In the genomic region with DNA sequence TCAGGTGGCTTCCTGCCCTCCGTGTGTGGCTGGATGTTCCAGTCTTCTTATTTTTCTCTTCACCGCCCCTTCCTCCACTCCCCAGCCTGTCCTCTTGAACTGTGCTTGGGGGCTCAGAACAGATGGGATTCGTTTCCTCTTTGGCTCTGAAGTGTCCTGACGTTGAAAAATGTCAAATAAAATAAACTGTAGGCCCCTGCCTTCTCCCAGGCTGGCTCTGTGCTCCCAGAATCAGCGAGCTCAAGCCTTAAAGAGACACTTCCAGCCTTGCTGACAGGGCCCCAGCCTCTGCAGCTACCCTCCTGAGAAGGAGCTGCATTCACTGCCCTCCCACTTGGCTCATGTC, we compare ENCODE assay signal across 1 cellular context.
TF ChIP-seq lines count a peak whose summit lies in the region.

No MANE protein-coding gene starts in this region.

TF ChIP-seq in GM23338, 12 proteins besides CTCF, POLR2A, EP300 and RAD21 (continued from another document):
- TF ChIP-seq, protein P1, sequence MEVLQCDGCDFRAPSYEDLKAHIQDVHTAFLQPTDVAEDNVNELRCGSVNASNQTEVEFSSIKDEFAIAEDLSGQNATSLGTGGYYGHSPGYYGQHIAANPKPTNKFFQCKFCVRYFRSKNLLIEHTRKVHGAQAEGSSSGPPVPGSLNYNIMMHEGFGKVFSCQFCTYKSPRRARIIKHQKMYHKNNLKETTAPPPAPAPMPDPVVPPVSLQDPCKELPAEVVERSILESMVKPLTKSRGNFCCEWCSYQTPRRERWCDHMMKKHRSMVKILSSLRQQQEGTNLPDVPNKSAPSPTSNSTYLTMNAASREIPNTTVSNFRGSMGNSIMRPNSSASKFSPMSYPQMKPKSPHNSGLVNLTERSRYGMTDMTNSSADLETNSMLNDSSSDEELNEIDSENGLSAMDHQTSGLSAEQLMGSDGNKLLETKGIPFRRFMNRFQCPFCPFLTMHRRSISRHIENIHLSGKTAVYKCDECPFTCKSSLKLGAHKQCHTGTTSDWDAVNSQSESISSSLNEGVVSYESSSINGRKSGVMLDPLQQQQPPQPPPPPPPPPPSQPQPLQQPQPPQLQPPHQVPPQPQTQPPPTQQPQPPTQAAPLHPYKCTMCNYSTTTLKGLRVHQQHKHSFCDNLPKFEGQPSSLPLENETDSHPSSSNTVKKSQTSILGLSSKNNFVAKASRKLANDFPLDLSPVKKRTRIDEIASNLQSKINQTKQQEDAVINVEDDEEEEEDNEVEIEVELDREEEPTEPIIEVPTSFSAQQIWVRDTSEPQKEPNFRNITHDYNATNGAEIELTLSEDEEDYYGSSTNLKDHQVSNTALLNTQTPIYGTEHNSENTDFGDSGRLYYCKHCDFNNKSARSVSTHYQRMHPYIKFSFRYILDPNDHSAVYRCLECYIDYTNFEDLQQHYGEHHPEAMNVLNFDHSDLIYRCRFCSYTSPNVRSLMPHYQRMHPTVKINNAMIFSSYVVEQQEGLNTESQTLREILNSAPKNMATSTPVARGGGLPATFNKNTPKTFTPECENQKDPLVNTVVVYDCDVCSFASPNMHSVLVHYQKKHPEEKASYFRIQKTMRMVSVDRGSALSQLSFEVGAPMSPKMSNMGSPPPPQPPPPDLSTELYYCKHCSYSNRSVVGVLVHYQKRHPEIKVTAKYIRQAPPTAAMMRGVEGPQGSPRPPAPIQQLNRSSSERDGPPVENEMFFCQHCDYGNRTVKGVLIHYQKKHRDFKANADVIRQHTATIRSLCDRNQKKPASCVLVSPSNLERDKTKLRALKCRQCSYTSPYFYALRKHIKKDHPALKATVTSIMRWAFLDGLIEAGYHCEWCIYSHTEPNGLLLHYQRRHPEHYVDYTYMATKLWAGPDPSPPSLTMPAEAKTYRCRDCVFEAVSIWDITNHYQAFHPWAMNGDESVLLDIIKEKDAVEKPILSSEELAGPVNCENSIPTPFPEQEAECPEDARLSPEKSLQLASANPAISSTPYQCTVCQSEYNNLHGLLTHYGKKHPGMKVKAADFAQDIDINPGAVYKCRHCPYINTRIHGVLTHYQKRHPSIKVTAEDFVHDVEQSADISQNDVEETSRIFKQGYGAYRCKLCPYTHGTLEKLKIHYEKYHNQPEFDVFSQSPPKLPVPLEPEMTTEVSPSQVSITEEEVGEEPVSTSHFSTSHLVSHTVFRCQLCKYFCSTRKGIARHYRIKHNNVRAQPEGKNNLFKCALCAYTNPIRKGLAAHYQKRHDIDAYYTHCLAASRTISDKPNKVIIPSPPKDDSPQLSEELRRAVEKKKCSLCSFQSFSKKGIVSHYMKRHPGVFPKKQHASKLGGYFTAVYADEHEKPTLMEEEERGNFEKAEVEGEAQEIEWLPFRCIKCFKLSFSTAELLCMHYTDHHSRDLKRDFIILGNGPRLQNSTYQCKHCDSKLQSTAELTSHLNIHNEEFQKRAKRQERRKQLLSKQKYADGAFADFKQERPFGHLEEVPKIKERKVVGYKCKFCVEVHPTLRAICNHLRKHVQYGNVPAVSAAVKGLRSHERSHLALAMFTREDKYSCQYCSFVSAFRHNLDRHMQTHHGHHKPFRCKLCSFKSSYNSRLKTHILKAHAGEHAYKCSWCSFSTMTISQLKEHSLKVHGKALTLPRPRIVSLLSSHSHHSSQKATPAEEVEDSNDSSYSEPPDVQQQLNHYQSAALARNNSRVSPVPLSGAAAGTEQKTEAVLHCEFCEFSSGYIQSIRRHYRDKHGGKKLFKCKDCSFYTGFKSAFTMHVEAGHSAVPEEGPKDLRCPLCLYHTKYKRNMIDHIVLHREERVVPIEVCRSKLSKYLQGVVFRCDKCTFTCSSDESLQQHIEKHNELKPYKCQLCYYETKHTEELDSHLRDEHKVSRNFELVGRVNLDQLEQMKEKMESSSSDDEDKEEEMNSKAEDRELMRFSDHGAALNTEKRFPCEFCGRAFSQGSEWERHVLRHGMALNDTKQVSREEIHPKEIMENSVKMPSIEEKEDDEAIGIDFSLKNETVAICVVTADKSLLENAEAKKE (CRISPR knock-in tag; IDR thresholded peaks at IDR 0.05): no peak
- no peak for TF ChIP-seq ZNF331 (CRISPR knock-in tag; IDR thresholded peaks at IDR 0.05; ENCODE audit: low read depth)
- TF ChIP-seq ZNF114 (CRISPR knock-in tag; IDR thresholded peaks at IDR 0.05): no peak
- no peak for TF ChIP-seq POLR2AphosphoS5 (IDR thresholded peaks at IDR 0.05; ENCODE audit: low read depth)
- no peak for TF ChIP-seq EZH2phosphoT487 (IDR thresholded peaks at IDR 0.05; ENCODE audit: unreplicated experiment)
- no peak for TF ChIP-seq EZH2 (IDR thresholded peaks at IDR 0.05; ENCODE audit: low read depth, unreplicated experiment)
- no peak for TF ChIP-seq JUNB (IDR thresholded peaks at IDR 0.05; ENCODE audit: unreplicated experiment)
